In genomic region chr5:138538943-138539627, GRCh38 we compare ENCODE assay signal across 21 cellular contexts. TPM values are rescaled to one million over a fixed set of nuclear protein-coding genes. Genes with fewer than 3 reads are reported as not detected.
DNase-seq lines count a peak whose midpoint lies in the region; ATAC-seq, FAIRE-seq and TF ChIP-seq lines count a peak whose summit lies in the region.
"Had no signal": no experiment of that assay in that cellular context is flagged by ENCODE, and none has a peak within 500 bp of the region (broad histone marks: within the 10 kb centered on the region; RNA-seq: fewer than 3 reads in every experiment).

No MANE protein-coding gene starts in this region.

- ATAC-seq in DND-41 (ENCODE audit: insufficient read depth, low read depth) (no peak), GM21381 (IDR thresholded peaks at IDR 0.05; ENCODE audit: unreplicated experiment) (no peak), HG02642 (IDR thresholded peaks at IDR 0.05; ENCODE audit: poor library complexity, unreplicated experiment) (no peak)
- ATAC-seq: pancreas, upper lobe of right lung had no signal

- intact Hi-C loops in PC-9 (cut with micrococcal nuclease; ENCODE audit: unreplicated experiment), result no loop called here

- BruUV-seq in PC-9 (replicated peaks; lab: Mats Ljungman, UMichigan), result no TSS peak

- H3K79me2 ChIP-seq in DND-41 (ENCODE audit: insufficient read depth, low read length) (peaks cover 93% of the 10 kb centered on the region), PC-9 (ENCODE audit: low read depth) (peaks cover 95% of the 10 kb centered on the region), keratinocyte (ENCODE audit: control insufficient read depth, insufficient read depth, low read length) (peaks cover 92% of the 10 kb centered on the region)

- FAIRE-seq in keratinocyte (lab: Jason Lieb, UNC), result no peak
- FAIRE-seq: bronchial epithelial cell, D721Med, GM19239, H54, kidney had no signal

- peaks cover 29% of the 10 kb centered on the region for H3F3A ChIP-seq in PC-9 (ENCODE audit: insufficient read depth, low read depth)

- POLR2A ChIA-PET in PC-9 (lab: Charles Lee; ENCODE audit: unreplicated experiment), result no interaction called here

- peak overlapping the region in 2 of 11 experiments; percentile 7 to 13; a peak in 1 of 22 replicates for H3K27ac ChIP-seq in BLaER1 treated with 17β-estradiol and CSF1 and Interleukin-3, amounts not matched to agents 10 nM and 100 nM
- H3K27ac ChIP-seq in DND-41 (ENCODE audit: low read length) (no peak overlapping the region), PC-9 (no peak overlapping the region), keratinocyte (ENCODE audit: control insufficient read depth, insufficient read depth, low read length) (no peak overlapping the region)
- H3K27ac ChIP-seq: pancreas, upper lobe of right lung had no signal

- peaks cover 33 to 77% (median 69%) of the 10 kb centered on the region in 11 experiments for H3K36me3 ChIP-seq in BLaER1 treated with 17β-estradiol and CSF1 and Interleukin-3, amounts not matched to agents 10 nM and 100 nM
- H3K36me3 ChIP-seq in DND-41 (ENCODE audit: insufficient read depth, low read length) (peaks cover 64% of the 10 kb centered on the region), PC-9 (ENCODE audit: low read depth) (peaks cover 46% of the 10 kb centered on the region), keratinocyte (ENCODE audit: control insufficient read depth in 2 of 2, extremely low read depth in 1 of 2, insufficient read depth in 2 of 2, low read length in 2 of 2) (peaks cover 3 to 27% of the 10 kb centered on the region in 2 experiments)
- H3K36me3 ChIP-seq: pancreas had no signal

- CTCF ChIA-PET in PC-9 (lab: Charles Lee), result no interaction called here

- peaks cover 66 to 87% (median 85%) of the 10 kb centered on the region in 11 experiments for H4K20me1 ChIP-seq in BLaER1 treated with 17β-estradiol and CSF1 and Interleukin-3, amounts not matched to agents 10 nM and 100 nM
- H4K20me1 ChIP-seq in DND-41 (ENCODE audit: insufficient read depth, low read length) (peaks cover 66% of the 10 kb centered on the region), PC-9 (ENCODE audit: insufficient read depth) (peaks cover 71% of the 10 kb centered on the region), keratinocyte (ENCODE audit: control insufficient read depth, extremely low read depth, insufficient read depth, low read length) (peaks cover 37% of the 10 kb centered on the region)

- dilution Hi-C loops in keratinocyte (cut with MboI; ENCODE audit: extremely low pct_ligation_motif_present, low sequenced_read_pairs), result no loop called here

- peaks cover 22 to 45% (median 28%) of the 10 kb centered on the region in 10 experiments for H3K4me1 ChIP-seq in BLaER1 treated with 17β-estradiol and CSF1 and Interleukin-3, amounts not matched to agents 10 nM and 100 nM
- H3K4me1 ChIP-seq in DND-41 (ENCODE audit: insufficient read depth, low read length), result peaks cover 27% of the 10 kb centered on the region
- H3K4me1 ChIP-seq in PC-9 (replicated peaks; ENCODE audit: insufficient read depth), result peaks cover 31% of the 10 kb centered on the region
- H3K4me1 ChIP-seq in keratinocyte (ENCODE audit: control insufficient read depth, extremely low read depth, insufficient read depth, low read length), result peaks cover 23% of the 10 kb centered on the region

- TF ChIP-seq CTCF in DND-41 (IDR thresholded peaks at IDR 0.05; ENCODE audit: borderline replicate concordance, extremely low read depth, low read length, poor library complexity, severe bottlenecking) (no peak), PC-9 (conservative IDR thresholded peaks at IDR 0.05) (no peak), keratinocyte (optimal IDR thresholded peaks at IDR 0.05 in 1 of 3, IDR thresholded peaks at IDR 0.05 in 1 of 3, conservative IDR thresholded peaks at IDR 0.05 in 1 of 3; ENCODE audit: extremely low read depth in 1 of 3, insufficient read depth in 2 of 3, low read length in 3 of 3) (no peak)

- no peaks in the 10 kb centered on the region for H3K9me2 ChIP-seq in PC-9 (ENCODE audit: insufficient read depth)

- no peak overlapping the region for H3K4me3 ChIP-seq in BLaER1 treated with 17β-estradiol and CSF1 and Interleukin-3, amounts not matched to agents 10 nM and 100 nM
- no peak overlapping the region for H3K4me3 ChIP-seq in DND-41 (ENCODE audit: low read depth in 1 of 2, low read length in 2 of 2)
- no peak overlapping the region for H3K4me3 ChIP-seq in PC-9
- no peak overlapping the region for H3K4me3 ChIP-seq in keratinocyte (ENCODE audit: control insufficient read depth in 2 of 3, extremely low read depth in 1 of 3, insufficient read depth in 2 of 3, low read depth in 1 of 3, low read length in 3 of 3)
- H3K4me3 ChIP-seq: MG63, pancreas, upper lobe of right lung had no signal

- H2AFZ ChIP-seq in DND-41 (ENCODE audit: low read depth, low read length), result no peak overlapping the region
- H2AFZ ChIP-seq in PC-9, result no peak overlapping the region
- H2AFZ ChIP-seq in keratinocyte (ENCODE audit: control insufficient read depth, low read length), result no peak overlapping the region

- DNase-seq in DND-41 (no peak), PC-9 (no peak), keratinocyte (ENCODE audit: low read depth, low spot score) (no peak), midbrain (lab: John Stamatoyannopoulos, UW) (no peak)
- DNase-seq in effector CD4-positive, alpha-beta T cell, result no peak
- DNase-seq: activated naive CD8-positive, alpha-beta T cell treated with anti-CD3 and anti-CD28 coated beads, Interleukin-2, amount 10 ng/mL, durations not matched to agents 7 days and 5 days; hypothalamus; kidney; MG63; NCI-H1930; NCI-H446 treated with DMSO at 0.1 percent for 48 hours; pancreas; stimulated activated CD4-positive, alpha-beta T cell treated with anti-CD3 and anti-CD28 coated beads, Interleukin-1b, Interleukin-23, amount 100 ng/mL, for 48 hours; upper lobe of right lung had no signal

- H3K9me3 ChIP-seq in BLaER1 treated with 17β-estradiol and CSF1 and Interleukin-3, amounts not matched to agents 10 nM and 100 nM (replicated peaks in 1 of 11), result no peaks in the 10 kb centered on the region
- H3K9me3 ChIP-seq in DND-41 (ENCODE audit: insufficient read depth, low read length, severe bottlenecking) (no peaks in the 10 kb centered on the region), PC-9 (ENCODE audit: insufficient read depth, low read depth) (no peaks in the 10 kb centered on the region), keratinocyte (ENCODE audit: control insufficient read depth, low read depth, low read length) (no peaks in the 10 kb centered on the region)
- H3K9me3 ChIP-seq: MG63, pancreas, upper lobe of right lung had no signal

- H3K4me2 ChIP-seq in BLaER1 treated with 17β-estradiol and CSF1 and Interleukin-3, amounts not matched to agents 10 nM and 100 nM, result peak overlapping the region in 9 of 11 experiments; percentile 8 to 97 (median 88); a peak in 13 of 22 replicates
- H3K4me2 ChIP-seq in DND-41 (ENCODE audit: insufficient read depth, low read length), result peak overlapping the region; percentile 73; the same call in 1 of the 2 replicates
- peak overlapping the region; percentile 88; the same call in 1 of the 2 replicates for H3K4me2 ChIP-seq in PC-9
- H3K4me2 ChIP-seq in keratinocyte (ENCODE audit: control insufficient read depth, extremely low read depth, insufficient read depth, low read depth, low read length), result peak overlapping the region; percentile 12

- no peak overlapping the region for H3K9ac ChIP-seq in BLaER1 treated with 17β-estradiol and CSF1 and Interleukin-3, amounts not matched to agents 10 nM and 100 nM
- H3K9ac ChIP-seq in DND-41 (ENCODE audit: low read depth, low read length) (no peak overlapping the region), keratinocyte (ENCODE audit: control insufficient read depth, extremely low read depth, insufficient read depth, low read length) (no peak overlapping the region)

- H3K27me3 ChIP-seq in BLaER1 treated with 17β-estradiol and CSF1 and Interleukin-3, amounts not matched to agents 10 nM and 100 nM, result no peaks in the 10 kb centered on the region
- H3K27me3 ChIP-seq in DND-41 (ENCODE audit: insufficient read depth, low read length, poor library complexity) (no peaks in the 10 kb centered on the region), PC-9 (ENCODE audit: insufficient read depth, low read depth) (no peaks in the 10 kb centered on the region), keratinocyte (ENCODE audit: control insufficient read depth, extremely low read depth, insufficient read depth, low read length) (no peaks in the 10 kb centered on the region)
- H3K27me3 ChIP-seq: MG63, pancreas, upper lobe of right lung had no signal

- peaks cover 2% of the 10 kb centered on the region for H3K9me1 ChIP-seq in keratinocyte (ENCODE audit: control insufficient read depth, extremely low read depth, insufficient read depth, low read length)

RNA-seq across cellular contexts. Expression of gene ETF1, which starts 4.0 kb away (rescaled TPM):
- 61.8 and 84.9 TPM in 2 replicates for total RNA-seq in PC-9 (2021)
- 96.4 to 137 TPM (median 99.8 TPM) in 3 replicates for polyA plus RNA-seq in keratinocyte
- polyA plus RNA-seq in keratinocyte (2011; ENCODE audit: low read depth), result 204 TPM
- 94.9 and 161 TPM in 2 replicates for polyA plus RNA-seq in keratinocyte (2011; cell fraction: cytosol; rRNA removed)
- polyA plus RNA-seq in keratinocyte (2011; cell fraction: nucleus; rRNA removed), result 55.3 and 68.1 TPM in 2 replicates
- 123 and 125 TPM in 2 replicates for polyA plus RNA-seq in keratinocyte (2012; ENCODE audit: low replicate concordance)
- 22.5 to 200 TPM (median 154 TPM) in 3 replicates for polyA minus RNA-seq in keratinocyte
- 121 TPM for polyA minus RNA-seq in keratinocyte (2011; cell fraction: cytosol; rRNA and poly(A)+ RNA removed)
- 33.1 and 62.9 TPM in 2 replicates for polyA minus RNA-seq in keratinocyte (2011; cell fraction: nucleus; rRNA and poly(A)+ RNA removed)

RNA-seq across cellular contexts. Expression of gene HSPA9, which starts 36.1 kb away (rescaled TPM):
- total RNA-seq in PC-9 (2021), result 252 and 256 TPM in 2 replicates
- polyA plus RNA-seq in keratinocyte, result 153 to 195 TPM (median 153 TPM) in 3 replicates
- 494 TPM for polyA plus RNA-seq in keratinocyte (2011; ENCODE audit: low read depth)
- 94.7 and 138 TPM in 2 replicates for polyA plus RNA-seq in keratinocyte (2011; cell fraction: cytosol; rRNA removed)
- 165 and 202 TPM in 2 replicates for polyA plus RNA-seq in keratinocyte (2011; cell fraction: nucleus; rRNA removed)
- polyA plus RNA-seq in keratinocyte (2012; ENCODE audit: low replicate concordance), result 174 and 210 TPM in 2 replicates
- 168 to 206 TPM (median 195 TPM) in 3 replicates for polyA minus RNA-seq in keratinocyte
- 164 TPM for polyA minus RNA-seq in keratinocyte (2011; cell fraction: cytosol; rRNA and poly(A)+ RNA removed)
- 170 and 212 TPM in 2 replicates for polyA minus RNA-seq in keratinocyte (2011; cell fraction: nucleus; rRNA and poly(A)+ RNA removed)

Comparison
In these comparisons a context has a peak if more than half of its experiments do, and no peak if none do; other contexts are left out.
1. H3K4me2 ChIP-seq: peak in every context shown above with its lines; median percentile 88 in BLaER1 treated with 17β-estradiol and CSF1 and Interleukin-3, amounts not matched to agents 10 nM and 100 nM; 88 in PC-9; 73 in DND-41; 12 in keratinocyte.